Comparison of ENCODE assay signal across 20 cellular contexts in the genomic region with DNA sequence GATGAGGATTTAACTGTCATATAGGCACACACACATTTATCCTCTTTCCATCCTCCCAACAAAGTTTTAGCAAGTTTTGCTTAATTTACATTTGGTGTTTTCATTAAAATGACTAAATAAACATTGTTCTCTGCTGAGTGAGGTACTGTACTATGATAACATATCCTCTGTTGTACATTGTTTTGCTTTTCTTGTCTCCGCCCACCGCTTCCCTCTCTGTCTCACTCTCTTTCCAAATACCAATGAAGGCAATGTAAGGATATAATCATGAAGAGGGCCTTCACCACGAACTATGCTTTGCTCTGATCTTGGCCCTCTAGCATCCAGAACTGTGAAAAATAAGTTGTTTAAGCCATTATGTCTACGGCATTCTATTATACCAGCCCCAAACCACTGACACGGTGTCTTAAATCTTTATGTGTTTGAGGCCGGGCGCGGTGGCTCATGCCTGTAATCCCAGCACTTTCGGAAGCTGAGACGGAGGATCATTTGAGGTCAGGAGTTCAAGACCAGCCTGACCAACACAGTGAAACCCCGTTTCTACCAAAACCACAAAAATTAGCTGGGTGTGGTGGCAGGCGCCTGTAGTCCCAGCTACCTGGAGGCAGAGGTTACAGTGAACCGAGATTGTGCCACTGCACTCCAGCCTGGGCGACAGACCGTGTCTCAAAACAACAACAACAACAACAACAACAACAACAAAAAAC.
A peak's percentile ranks its signal among the peaks of the same experiment; 100 is the strongest.
DNase-seq lines count a peak whose midpoint lies in the region; ATAC-seq, FAIRE-seq and TF ChIP-seq lines count a peak whose summit lies in the region.
"Had no signal": no experiment of that assay in that cellular context is flagged by ENCODE, and none has a peak within 500 bp of the region (broad histone marks: within the 10 kb centered on the region; RNA-seq: fewer than 3 reads in every experiment).

No MANE protein-coding gene starts in this region.

- H3K27me3 ChIP-seq in RWPE2 (ENCODE audit: insufficient read depth, poor library complexity, severe bottlenecking): no peaks in the 10 kb centered on the region
- H3K27me3 ChIP-seq: SJCRH30 had no signal

- no peak for TF ChIP-seq CTCF in RWPE2 (IDR thresholded peaks at IDR 0.05; ENCODE audit: poor library complexity, severe bottlenecking)

- H3K36me3 ChIP-seq in RWPE2 (ENCODE audit: low read depth): no peaks in the 10 kb centered on the region
- H3K36me3 ChIP-seq: SJCRH30 had no signal

- H3K27ac ChIP-seq in RWPE2 (ENCODE audit: poor library complexity, severe bottlenecking): peak overlapping the region; percentile 13
- H3K27ac ChIP-seq: RWPE1, SJCRH30 had no signal

- H3K36me3 Mint-ChIP-seq in activated CD8-positive, alpha-beta T cell treated with anti-CD3 and anti-CD28 coated beads, Interleukin-2, amount 10 ng/mL, durations not matched to agents 7 days and 5 days (ENCODE audit: low read depth): no peaks in the 10 kb centered on the region

- DNase-seq in A172 (ENCODE audit: low spot score) (peak; percentile 10), H54 (ENCODE audit: insufficient read length, low spot score) (no peak), RWPE2 (ENCODE audit: low spot score) (no peak), dermis blood vessel endothelial cell (peak; percentile 64), hypothalamus (lab: John Stamatoyannopoulos, UW) (no peak)
- DNase-seq in activated CD8-positive, alpha-beta T cell treated with anti-CD3 and anti-CD28 coated beads, Interleukin-2, amount 10 ng/mL, durations not matched to agents 7 days and 5 days: no peak
- DNase-seq: 8988T, C1 segment of cervical spinal cord, DND-41, Karpas-422, MM.1S, NCI-H1105, NCI-H1694, NCI-H2227 treated with DMSO at 0.1 percent for 48 hours, NCI-H69 had no signal

- H3K4me3 Mint-ChIP-seq in activated CD8-positive, alpha-beta T cell treated with anti-CD3 and anti-CD28 coated beads, Interleukin-2, amount 10 ng/mL, durations not matched to agents 7 days and 5 days: no peak overlapping the region

- peaks cover 7% of the 10 kb centered on the region for H3K4me1 ChIP-seq in RWPE2 (ENCODE audit: insufficient read depth, poor library complexity, severe bottlenecking)
- H3K4me1 ChIP-seq: SJCRH30 had no signal

- no peaks in the 10 kb centered on the region for H3K9me3 ChIP-seq in RWPE2 (ENCODE audit: severe bottlenecking)
- H3K9me3 ChIP-seq: SJCRH30 had no signal

- CTCF ChIA-PET in activated CD8-positive, alpha-beta T cell treated with anti-CD3 and anti-CD28 coated beads, Interleukin-2, amount 10 ng/mL, durations not matched to agents 7 days and 5 days (lab: Charles Lee): no interaction called here

- ATAC-seq in RWPE2 (ENCODE audit: low read depth) (no peak), GM21723 (IDR thresholded peaks at IDR 0.05; ENCODE audit: unreplicated experiment) (no peak)
- ATAC-seq in activated CD8-positive, alpha-beta T cell treated with anti-CD3 and anti-CD28 coated beads, Interleukin-2, amount 10 ng/mL, durations not matched to agents 7 days and 5 days: no peak
- ATAC-seq in activated CD4-positive, CD25-positive, alpha-beta regulatory T cell treated with anti-CD3 and anti-CD28 coated beads, Interleukin-2, amount 50 U/mL, for 24 hours: no peak

- POLR2A ChIA-PET in activated CD8-positive, alpha-beta T cell treated with anti-CD3 and anti-CD28 coated beads, Interleukin-2, amount 10 ng/mL, durations not matched to agents 7 days and 5 days (lab: Charles Lee): interaction anchor here (0.6 kb wide), 1 partner anchor 63 kb away, joined by 3 read pairs; no protein-coding TSS in a partner anchor

- H3K4me3 ChIP-seq in RWPE2 (ENCODE audit: severe bottlenecking): no peak overlapping the region
- H3K4me3 ChIP-seq: SJCRH30 had no signal

- H3K4me1 Mint-ChIP-seq in activated CD8-positive, alpha-beta T cell treated with anti-CD3 and anti-CD28 coated beads, Interleukin-2, amount 10 ng/mL, durations not matched to agents 7 days and 5 days (ENCODE audit: low read depth): peaks cover 8% of the 10 kb centered on the region

- peak; percentile 60 for FAIRE-seq in H54 (lab: Jason Lieb, UNC)
- FAIRE-seq: GM12892 had no signal

- no peak overlapping the region for H3K27ac Mint-ChIP-seq in activated CD8-positive, alpha-beta T cell treated with anti-CD3 and anti-CD28 coated beads, Interleukin-2, amount 10 ng/mL, durations not matched to agents 7 days and 5 days

- H3K27me3 Mint-ChIP-seq in activated CD8-positive, alpha-beta T cell treated with anti-CD3 and anti-CD28 coated beads, Interleukin-2, amount 10 ng/mL, durations not matched to agents 7 days and 5 days (ENCODE audit: low read depth): no peaks in the 10 kb centered on the region

- H3K9me3 Mint-ChIP-seq in activated CD8-positive, alpha-beta T cell treated with anti-CD3 and anti-CD28 coated beads, Interleukin-2, amount 10 ng/mL, durations not matched to agents 7 days and 5 days (ENCODE audit: insufficient read depth): no peaks in the 10 kb centered on the region

- no peak for TF ChIP-seq POLR2A in H54 (IDR thresholded peaks at IDR 0.05; ENCODE audit: low read depth, low read length)

Comparison
In these comparisons a context has a peak if more than half of its experiments do, and no peak if none do; other contexts are left out.
1. DNase-seq: peak in A172 (single experiment) and dermis blood vessel endothelial cell (single experiment); none in H54 (single experiment), RWPE2 (single experiment), hypothalamus (0 of 51) and activated CD8-positive, alpha-beta T cell treated with anti-CD3 and anti-CD28 coated beads, Interleukin-2, amount 10 ng/mL, durations not matched to agents 7 days and 5 days (single experiment).